ENCODE assay signal across 21 cellular contexts in the genomic region with DNA sequence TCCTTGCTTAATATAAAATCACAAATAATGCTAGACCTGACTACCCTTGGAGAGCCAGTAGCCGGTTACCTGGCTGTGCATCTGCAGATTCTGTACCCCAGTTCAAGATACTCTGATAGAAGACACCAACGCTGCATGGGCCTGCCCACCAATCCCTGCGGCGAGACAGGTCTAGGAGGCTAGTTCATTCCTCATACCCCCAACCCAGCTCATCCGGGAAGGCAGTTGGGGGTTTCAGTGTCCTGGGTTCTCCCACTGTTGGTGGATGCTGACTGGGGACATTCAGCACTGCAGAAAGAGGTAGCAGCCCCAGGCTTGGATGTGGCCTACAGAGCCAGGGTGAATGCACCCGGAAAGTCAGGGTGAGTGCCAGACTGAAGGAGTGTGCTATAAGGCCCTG. TPM values are rescaled to one million over a fixed set of nuclear protein-coding genes. Genes with fewer than 3 reads are reported as not detected.
A peak's percentile ranks its signal among the peaks of the same experiment; 100 is the strongest.
DNase-seq lines count a peak whose midpoint lies in the region; ATAC-seq and TF ChIP-seq lines count a peak whose summit lies in the region.
"Had no signal": no experiment of that assay in that cellular context is flagged by ENCODE, and none has a peak within 500 bp of the region (broad histone marks: within the 10 kb centered on the region; RNA-seq: fewer than 3 reads in every experiment).

No MANE protein-coding gene starts in this region.

- no peak for ATAC-seq in natural killer cell treated with Interleukin-12 subunit alpha and Interleukin-12 subunit beta and Interleukin-15 and Interleukin-18, amount 100 ng/mL, for 72 hours
- no peak for ATAC-seq in natural killer cell
- ATAC-seq: GM12878 had no signal

- no peak overlapping the region for H3K9ac ChIP-seq in endodermal cell (ENCODE audit: extremely low read depth, low read length, poor library complexity, severe bottlenecking)

- peak overlapping the region; percentile 10 for H3K4me3 Mint-ChIP-seq in natural killer cell treated with Interleukin-12 subunit alpha and Interleukin-12 subunit beta and Interleukin-15 and Interleukin-18, amount 100 ng/mL, for 72 hours
- H3K4me3 Mint-ChIP-seq in natural killer cell: no peak overlapping the region
- H3K4me3 Mint-ChIP-seq in endodermal cell: no peak overlapping the region
- no peak overlapping the region for H3K4me3 Mint-ChIP-seq in osteocyte (ENCODE audit: unreplicated experiment)

- peaks cover 46 to 63% of the 10 kb centered on the region in 2 donors for H3K27me3 Mint-ChIP-seq in natural killer cell treated with Interleukin-12 subunit alpha and Interleukin-12 subunit beta and Interleukin-15 and Interleukin-18, amount 100 ng/mL, for 72 hours
- H3K27me3 Mint-ChIP-seq in natural killer cell (ENCODE audit: low read depth in 2 of 2) (peaks cover 67 to 82% of the 10 kb centered on the region in 2 donors), endodermal cell (ENCODE audit: insufficient read depth) (peaks cover 98% of the 10 kb centered on the region), osteocyte (ENCODE audit: unreplicated experiment) (no peaks in the 10 kb centered on the region)

- H3K27me3 ChIP-seq in endodermal cell (ENCODE audit: control insufficient read depth, insufficient read depth, low read length, poor library complexity, severe bottlenecking): peaks cover 100% of the 10 kb centered on the region
- H3K27me3 ChIP-seq: SJCRH30 had no signal

- no peak for TF ChIP-seq CTCF in natural killer cell (IDR thresholded peaks at IDR 0.05)
- no peak for TF ChIP-seq CTCF in endodermal cell (conservative IDR thresholded peaks at IDR 0.05)
- no peak for TF ChIP-seq CTCF in osteocyte (IDR thresholded peaks at IDR 0.05)

- H3K4me1 ChIP-seq in endodermal cell (ENCODE audit: control insufficient read depth, insufficient read depth, low read length): no peaks in the 10 kb centered on the region

- H3K27ac ChIP-seq in endodermal cell (ENCODE audit: low read depth, low read length): no peak overlapping the region

- DNase-seq in natural killer cell treated with Interleukin-12 subunit alpha and Interleukin-12 subunit beta and Interleukin-15 and Interleukin-18, amount 100 ng/mL, for 72 hours (ENCODE audit: low spot score): peak; percentile 32
- DNase-seq in natural killer cell (no peak), endodermal cell (peak; percentile 45), osteocyte (ENCODE audit: extremely low spot score, unreplicated experiment) (peak; percentile 56), GM19238 (ENCODE audit: insufficient read length, low spot score) (no peak), NOMO-1 treated with DMSO at 0.1 percent for 48 hours (lab: John Stamatoyannopoulos, UW; ENCODE audit: unreplicated experiment) (no peak), kidney tubule cell (ENCODE audit: low spot score) (no peak)
- DNase-seq: CD4-positive, CD25-positive, alpha-beta regulatory T cell; DMS79; KG1; NCI-H1092 treated with DMSO at 0.1 percent for 48 hours; NCI-H1436 treated with DMSO at 0.1 percent for 48 hours; NCI-H2029; NCI-H345; NCI-H524; NCI-H774 had no signal

- WGBS in endodermal cell (ENCODE audit: insufficient coverage in 1 of 2, insufficient read length in 1 of 2), 2 experiments: 40% methylated on average over 1 to 6 of the region's 6 CpGs

- H3K4me1 Mint-ChIP-seq in natural killer cell treated with Interleukin-12 subunit alpha and Interleukin-12 subunit beta and Interleukin-15 and Interleukin-18, amount 100 ng/mL, for 72 hours (ENCODE audit: low read depth in 2 of 2): peaks cover 22 to 28% of the 10 kb centered on the region in 2 donors
- peaks cover 20 to 28% of the 10 kb centered on the region in 2 donors for H3K4me1 Mint-ChIP-seq in natural killer cell
- peaks cover 12% of the 10 kb centered on the region for H3K4me1 Mint-ChIP-seq in endodermal cell
- peaks cover 32% of the 10 kb centered on the region for H3K4me1 Mint-ChIP-seq in osteocyte (ENCODE audit: unreplicated experiment)

- no peaks in the 10 kb centered on the region for H3K9me3 Mint-ChIP-seq in natural killer cell treated with Interleukin-12 subunit alpha and Interleukin-12 subunit beta and Interleukin-15 and Interleukin-18, amount 100 ng/mL, for 72 hours
- H3K9me3 Mint-ChIP-seq in natural killer cell (no peaks in the 10 kb centered on the region), endodermal cell (no peaks in the 10 kb centered on the region), osteocyte (ENCODE audit: unreplicated experiment) (no peaks in the 10 kb centered on the region)

- no peak overlapping the region for H3K27ac Mint-ChIP-seq in natural killer cell treated with Interleukin-12 subunit alpha and Interleukin-12 subunit beta and Interleukin-15 and Interleukin-18, amount 100 ng/mL, for 72 hours
- no peak overlapping the region for H3K27ac Mint-ChIP-seq in natural killer cell
- no peak overlapping the region for H3K27ac Mint-ChIP-seq in endodermal cell
- H3K27ac Mint-ChIP-seq in osteocyte (ENCODE audit: unreplicated experiment): no peak overlapping the region
- H3K27ac Mint-ChIP-seq: CD4-positive, CD25-positive, alpha-beta regulatory T cell had no signal

- intact Hi-C loops in natural killer cell (cut with micrococcal nuclease): no loop called here

- no peaks in the 10 kb centered on the region for H3K9me3 ChIP-seq in endodermal cell (ENCODE audit: control insufficient read depth, low read length)
- H3K9me3 ChIP-seq: HAP-1, SJCRH30 had no signal

- H3K36me3 Mint-ChIP-seq in natural killer cell treated with Interleukin-12 subunit alpha and Interleukin-12 subunit beta and Interleukin-15 and Interleukin-18, amount 100 ng/mL, for 72 hours: peaks cover 4% of the 10 kb centered on the region
- H3K36me3 Mint-ChIP-seq in natural killer cell (no peaks in the 10 kb centered on the region), endodermal cell (ENCODE audit: low read depth) (no peaks in the 10 kb centered on the region), osteocyte (ENCODE audit: unreplicated experiment) (no peaks in the 10 kb centered on the region)
- H3K36me3 Mint-ChIP-seq: CD4-positive, CD25-positive, alpha-beta regulatory T cell had no signal

- H3K4me3 ChIP-seq in endodermal cell (ENCODE audit: low read length): no peak overlapping the region
- H3K4me3 ChIP-seq: GM12878, HAP-1 had no signal

- H3K36me3 ChIP-seq in endodermal cell (ENCODE audit: control insufficient read depth, insufficient read depth, low read length): no peaks in the 10 kb centered on the region

RNA-seq across cellular contexts. Expression of a gene that starts 5.6 kb away (rescaled TPM):
- total RNA-seq in natural killer cell treated with Interleukin-12 subunit alpha and Interleukin-12 subunit beta and Interleukin-15 and Interleukin-18, amount 100 ng/mL, for 72 hours: 10 to 100 TPM in 1 of 2 donors, 1 to 10 TPM in 1; 8.4 to 15.8 TPM
- total RNA-seq in natural killer cell: not detected
- under 1 TPM; 0.24 to 0.40 TPM for total RNA-seq in endodermal cell
- 0.68 TPM for polyA plus RNA-seq in endodermal cell (2013, experiment 1 of 2)
- polyA plus RNA-seq in endodermal cell (2013, experiment 2 of 2): 0.58 TPM
- total RNA-seq in osteocyte: 5.9 and 8.3 TPM in 2 replicates
- total RNA-seq: CD4-positive, CD25-positive, alpha-beta regulatory T cell; GM12878; HT1080; OCI-LY7 had no signal
- polyA plus RNA-seq: CD4-positive, CD25-positive, alpha-beta regulatory T cell; GM12878 had no signal

RNA-seq across cellular contexts. Expression of a gene that starts 29.7 kb away (rescaled TPM):
- total RNA-seq in natural killer cell treated with Interleukin-12 subunit alpha and Interleukin-12 subunit beta and Interleukin-15 and Interleukin-18, amount 100 ng/mL, for 72 hours: 1 to 10 TPM; 6.5 to 7.2 TPM
- total RNA-seq in natural killer cell (not detected), endodermal cell (not detected), osteocyte (6.3 and 6.5 TPM in 2 replicates)
- 1.1 TPM for polyA plus RNA-seq in endodermal cell (2013, experiment 1 of 2)
- 0.79 TPM for polyA plus RNA-seq in endodermal cell (2013, experiment 2 of 2)
- total RNA-seq: CD4-positive, CD25-positive, alpha-beta regulatory T cell; GM12878; HT1080; OCI-LY7 had no signal
- polyA plus RNA-seq: CD4-positive, CD25-positive, alpha-beta regulatory T cell; GM12878 had no signal

Comparison
In these comparisons a context has a peak if more than half of its experiments do, and no peak if none do; other contexts are left out.
1. DNase-seq: peak in natural killer cell treated with Interleukin-12 subunit alpha and Interleukin-12 subunit beta and Interleukin-15 and Interleukin-18, amount 100 ng/mL, for 72 hours (single experiment), endodermal cell (single experiment) and osteocyte (single experiment); none in natural killer cell (single experiment), GM19238 (single experiment), NOMO-1 treated with DMSO at 0.1 percent for 48 hours (single experiment) and kidney tubule cell (single experiment).